ENCODE assay signal across 8 cellular contexts in the genomic region with DNA sequence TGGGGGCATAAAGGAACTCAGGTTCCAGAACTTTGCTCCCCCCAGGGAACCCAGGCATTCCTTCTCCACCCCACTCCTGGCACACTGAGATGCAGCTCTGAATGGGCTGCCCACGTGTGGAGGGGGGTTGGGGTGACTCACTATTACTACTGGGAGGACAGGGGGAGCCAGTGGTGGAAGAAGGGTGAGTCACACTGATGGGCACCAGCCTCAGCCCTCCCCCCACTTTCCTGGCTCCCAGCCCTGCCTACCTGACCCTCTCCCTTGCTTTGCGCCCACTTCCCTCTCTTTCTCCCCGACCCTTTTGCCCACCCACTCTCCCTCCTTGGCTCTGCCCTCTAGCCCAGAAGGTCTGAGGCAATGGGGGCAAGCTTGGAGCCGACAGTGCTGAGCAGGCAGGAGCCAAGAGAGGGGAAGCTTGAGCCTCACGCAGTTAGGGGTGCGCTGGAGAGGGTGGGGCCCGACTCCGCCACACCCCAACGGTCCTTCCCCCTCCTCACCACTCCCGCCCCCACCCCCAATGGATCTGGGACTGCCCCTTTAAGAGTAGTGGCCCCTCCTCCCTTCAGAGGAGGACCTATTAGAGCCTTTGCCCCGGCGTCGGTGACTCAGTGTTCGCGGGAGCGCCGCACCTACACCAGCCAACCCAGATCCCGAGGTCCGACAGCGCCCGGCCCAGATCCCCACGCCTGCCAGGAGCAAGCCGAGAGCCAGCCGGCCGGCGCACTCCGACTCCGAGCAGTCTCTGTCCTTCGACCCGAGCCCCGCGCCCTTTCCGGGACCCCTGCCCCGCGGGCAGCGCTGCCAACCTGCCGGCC. TPM values are rescaled to one million over a fixed set of nuclear protein-coding genes. Genes with fewer than 3 reads are reported as not detected.
DNase-seq lines count a peak whose midpoint lies in the region; ATAC-seq and TF ChIP-seq lines count a peak whose summit lies in the region.

A gene (plus strand): TSS at position 611 of the 818 bp plus-strand sequence. CDS start 208 bp downstream, outside the sequence.

- peaks cover 34% of the 10 kb centered on the region for H3K27me3 Mint-ChIP-seq in dendritic cell treated with granulocyte-macrophage colony-stimulating factor and Interleukin-4, amounts not matched to agents 40 ng/mL and 50 ng/mL, for 4 days

- H3K36me3 ChIP-seq in ACC112 (ENCODE audit: insufficient read depth, low read length) (peaks cover 9% of the 10 kb centered on the region; the same call in 1 of the 2 replicates), left lung (no peaks in the 10 kb centered on the region)

- peak within 1 kb of the TSS; percentile 94 for H3K27ac ChIP-seq in ACC112 (ENCODE audit: low read depth, low read length)
- peak within 1 kb of the TSS; percentile 95 to 96 for H3K27ac ChIP-seq in left lung

- no peak within 1 kb of the TSS for H2AFZ ChIP-seq in ACC112 (ENCODE audit: low read length, unreplicated experiment)

- H3K9me3 ChIP-seq in left lung = no peaks in the 10 kb centered on the region

- H3K9me3 Mint-ChIP-seq in dendritic cell treated with granulocyte-macrophage colony-stimulating factor and Interleukin-4, amounts not matched to agents 40 ng/mL and 50 ng/mL, for 4 days = no peaks in the 10 kb centered on the region

- H3K4me3 ChIP-seq in ACC112 (ENCODE audit: low read depth, low read length) = peak within 1 kb of the TSS; percentile 90
- peak within 1 kb of the TSS; percentile 90 to 100 for H3K4me3 ChIP-seq in left lung

- peaks cover 28% of the 10 kb centered on the region for H3K4me1 ChIP-seq in ACC112 (ENCODE audit: control insufficient read depth, insufficient read depth, low read length, unreplicated experiment)
- peaks cover 31 to 62% of the 10 kb centered on the region in 2 donors for H3K4me1 ChIP-seq in left lung

- peaks cover 58% of the 10 kb centered on the region for H3K4me1 Mint-ChIP-seq in dendritic cell treated with granulocyte-macrophage colony-stimulating factor and Interleukin-4, amounts not matched to agents 40 ng/mL and 50 ng/mL, for 4 days (ENCODE audit: low read depth)

- H3K27me3 ChIP-seq in ACC112 (ENCODE audit: insufficient read depth, low read length) (no peaks in the 10 kb centered on the region), left lung (peaks cover 0 to 74% of the 10 kb centered on the region in 2 donors)

- peak within 1 kb of the TSS; percentile 98 for H3K27ac Mint-ChIP-seq in dendritic cell treated with granulocyte-macrophage colony-stimulating factor and Interleukin-4, amounts not matched to agents 40 ng/mL and 50 ng/mL, for 4 days

- peak within 1 kb of the TSS; percentile 95 for H3K4me3 Mint-ChIP-seq in dendritic cell treated with granulocyte-macrophage colony-stimulating factor and Interleukin-4, amounts not matched to agents 40 ng/mL and 50 ng/mL, for 4 days

- peaks cover 46% of the 10 kb centered on the region for H3K79me2 ChIP-seq in ACC112 (ENCODE audit: control insufficient read depth, insufficient read depth, low read length, unreplicated experiment)

- TF ChIP-seq CTCF in left lung (IDR thresholded peaks at IDR 0.05) = no peak

- peak; percentile 67 for DNase-seq in NCI-H510A (lab: John Stamatoyannopoulos, UW)
- DNase-seq in activated CD4-positive, alpha-beta T cell treated with anti-CD3 and anti-CD28 coated beads, Interleukin-2, amount 50 U/mL, for 1 hour = peak; percentile 79
- DNase-seq in left lung = peak; percentile 91 to 93
- peak; percentile 78 for DNase-seq in stimulated activated CD4-positive, alpha-beta T cell treated with anti-CD3 and anti-CD28 coated beads, Interleukin-4, amount 100 ng/mL, for 1 hour

- intact Hi-C loops in dendritic cell treated with granulocyte-macrophage colony-stimulating factor and Interleukin-4, amounts not matched to agents 40 ng/mL and 50 ng/mL, for 4 days (cut with micrococcal nuclease) = loop anchor here (1.0 kb wide), 1 partner anchor 8 kb away; no protein-coding TSS in a partner anchor
- intact Hi-C loops in left lung (cut with DNase I) = no loop called here

- peak; percentile 70 for ATAC-seq in GM18907 (IDR thresholded peaks at IDR 0.05; ENCODE audit: unreplicated experiment)
- peak; percentile 73 for ATAC-seq in HG03354 (IDR thresholded peaks at IDR 0.05; ENCODE audit: poor library complexity, severe bottlenecking, unreplicated experiment)
- ATAC-seq in left lung = peak; percentile 83

- peaks cover 55% of the 10 kb centered on the region for H3K36me3 Mint-ChIP-seq in dendritic cell treated with granulocyte-macrophage colony-stimulating factor and Interleukin-4, amounts not matched to agents 40 ng/mL and 50 ng/mL, for 4 days (ENCODE audit: low read depth)

RNA-seq across cellular contexts. Expression of the gene that starts here (rescaled TPM):
- total RNA-seq in left lung = 100 to 1,000 TPM; 425 to 437 TPM

Comparison
In these comparisons a context has a peak if more than half of its experiments do, and no peak if none do; other contexts are left out.
1. Peak in every context shown above with its lines: DNase-seq, ATAC-seq, H3K4me3 ChIP-seq and H3K27ac ChIP-seq.